25 cellular contexts compared by ENCODE assay signal in the genomic region with DNA sequence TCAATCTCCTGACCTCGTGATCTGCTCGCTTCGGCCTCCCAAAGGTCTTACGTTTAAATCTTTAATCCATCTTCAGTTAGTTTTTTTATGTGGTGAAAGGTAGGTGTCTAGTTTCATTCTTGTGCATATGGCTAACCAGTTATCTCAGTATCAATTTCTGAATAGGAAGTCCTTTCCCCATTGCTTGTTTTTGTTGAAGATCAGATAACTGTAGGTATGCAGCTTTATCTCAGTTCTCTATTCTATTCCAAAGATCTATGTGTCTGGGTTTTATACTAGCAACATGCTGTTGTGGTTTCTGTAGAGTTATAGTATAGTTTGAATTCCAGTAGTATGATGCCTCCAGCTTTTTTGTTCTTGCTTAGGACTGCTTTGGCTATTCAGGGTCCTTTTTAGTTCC.
DNase-seq lines count a peak whose midpoint lies in the region; ATAC-seq, FAIRE-seq and TF ChIP-seq lines count a peak whose summit lies in the region.
"Had no signal": no experiment of that assay in that cellular context is flagged by ENCODE, and none has a peak within 500 bp of the region (broad histone marks: within the 10 kb centered on the region; RNA-seq: fewer than 3 reads in every experiment).

No MANE protein-coding gene starts in this region.

- H3K27me3 ChIP-seq in OCI-LY3 (ENCODE audit: low read depth, low read length) (no peaks in the 10 kb centered on the region), GM12878 (replicated peaks in 1 of 2; ENCODE audit: control insufficient read depth in 2 of 2, insufficient read depth in 2 of 2, low read length in 1 of 2) (peaks cover 0 to 2% of the 10 kb centered on the region in 2 experiments; a peak in 2 of 4 replicates)
- H3K27me3 ChIP-seq: cardiac muscle cell had no signal

- SMC1A ChIA-PET in GM12878 (lab: Charles Lee; ENCODE audit: uncharacterized antibody, unreplicated experiment) = no interaction called here

- DNase-seq in activated naive CD4-positive, alpha-beta T cell treated with anti-CD3 and anti-CD28 coated beads, Interleukin-2, amount 50 U/mL, for 72 hours (ENCODE audit: low spot score in 2 of 2) = no peak
- no peak for DNase-seq in activated naive CD4-positive, alpha-beta T cell treated with anti-CD3 and anti-CD28 coated beads, Interleukin-2, amount 50 U/mL, for 16 hours
- DNase-seq in GM12878 (ENCODE audit: low read depth, low spot score) = no peak
- no peak for DNase-seq in NOMO-1 treated with dmso at 0.1 percent for 144 hours (lab: John Stamatoyannopoulos, UW; ENCODE audit: unreplicated experiment)
- DNase-seq in CD1c-positive myeloid dendritic cell (ENCODE audit: extremely low spot score) = no peak
- DNase-seq: DMS153; KG1; left colon; NCI-H1048; NCI-H2029; NCI-H446 treated with DMSO at 0.1 percent for 48 hours; small intestine; stimulated activated CD4-positive, alpha-beta T cell treated with anti-CD3 and anti-CD28 coated beads, Interleukin-4, amount 100 ng/mL, for 4 hours; substantia nigra; T-helper 1 cell had no signal

- H3K4me3 ChIP-seq in OCI-LY3 (ENCODE audit: low read length) (peak overlapping the region; percentile 29; the same call in 1 of the 2 replicates), GM12878 (no peak overlapping the region)
- H3K4me3 ChIP-seq: cardiac muscle cell had no signal

- H3K27ac ChIP-seq in OCI-LY3 (ENCODE audit: low read length) (peak overlapping the region; percentile 94), GM12878 (ENCODE audit: control insufficient read depth, insufficient read depth) (no peak overlapping the region)
- H3K27ac ChIP-seq: C4-2B, cardiac muscle cell, VCaP had no signal

- FAIRE-seq in GM12878 (lab: Jason Lieb, UNC) = no peak
- FAIRE-seq: small intestine had no signal

- TF ChIP-seq RAD21 in GM12878 (IDR thresholded peaks at IDR 0.05; ENCODE audit: insufficient read depth, low read depth, low read length) = no peak

- H3K27ac Mint-ChIP-seq in activated naive CD4-positive, alpha-beta T cell treated with anti-CD3 and anti-CD28 coated beads, Interleukin-2, amount 50 U/mL, for 72 hours = no peak overlapping the region
- H3K27ac Mint-ChIP-seq in stimulated activated memory B cell treated with anti-CD40 and anti-IgM and Interleukin-4, amounts not matched to agents 10 μg/mL and 1 μg/mL and 100 μg/mL, for 72 hours = no peak overlapping the region
- H3K27ac Mint-ChIP-seq: activated CD4-positive, alpha-beta memory T cell treated with anti-CD3 and anti-CD28 coated beads for 36 hours; activated naive CD8-positive, alpha-beta T cell; progenitor cell of endocrine pancreas had no signal

- no peak for TF ChIP-seq POLR2A in GM12878 (IDR thresholded peaks at IDR 0.05; ENCODE audit: low read depth, low read length)

- H3K4me3 Mint-ChIP-seq in stimulated activated memory B cell treated with anti-CD40 and anti-IgM and Interleukin-4, amounts not matched to agents 10 μg/mL and 1 μg/mL and 100 μg/mL, for 72 hours = no peak overlapping the region
- H3K4me3 Mint-ChIP-seq: activated CD4-positive, alpha-beta memory T cell treated with anti-CD3 and anti-CD28 coated beads for 36 hours; activated naive CD8-positive, alpha-beta T cell; neural crest cell had no signal

- peaks cover 58% of the 10 kb centered on the region for H3K27me3 Mint-ChIP-seq in stimulated activated memory B cell treated with anti-CD40 and anti-IgM and Interleukin-4, amounts not matched to agents 10 μg/mL and 1 μg/mL and 100 μg/mL, for 72 hours

- H3K4me1 Mint-ChIP-seq in stimulated activated memory B cell treated with anti-CD40 and anti-IgM and Interleukin-4, amounts not matched to agents 10 μg/mL and 1 μg/mL and 100 μg/mL, for 72 hours = peaks cover 5% of the 10 kb centered on the region

- intact Hi-C loops in GM12878 (cut with micrococcal nuclease; ENCODE audit: unreplicated experiment) = no loop called here

- TF ChIP-seq EP300 in GM12878 (IDR thresholded peaks at IDR 0.05; ENCODE audit: borderline replicate concordance in 1 of 2, control insufficient read depth in 1 of 2, low read depth in 2 of 2, low read length in 2 of 2) = no peak

- H3K36me3 Mint-ChIP-seq in activated naive CD4-positive, alpha-beta T cell treated with anti-CD3 and anti-CD28 coated beads, Interleukin-2, amount 50 U/mL, for 72 hours = no peaks in the 10 kb centered on the region
- no peaks in the 10 kb centered on the region for H3K36me3 Mint-ChIP-seq in stimulated activated memory B cell treated with anti-CD40 and anti-IgM and Interleukin-4, amounts not matched to agents 10 μg/mL and 1 μg/mL and 100 μg/mL, for 72 hours
- H3K36me3 Mint-ChIP-seq: activated CD4-positive, alpha-beta memory T cell treated with anti-CD3 and anti-CD28 coated beads for 36 hours; activated naive CD8-positive, alpha-beta T cell had no signal

- H3K36me3 ChIP-seq in OCI-LY3 (replicated peaks; ENCODE audit: low read depth, low read length) = no peaks in the 10 kb centered on the region
- no peaks in the 10 kb centered on the region for H3K36me3 ChIP-seq in GM12878 (ENCODE audit: control insufficient read depth in 2 of 2, insufficient read depth in 2 of 2, low read length in 1 of 2)
- H3K36me3 ChIP-seq: cardiac muscle cell had no signal

- no peaks in the 10 kb centered on the region for H3K9me3 Mint-ChIP-seq in activated naive CD4-positive, alpha-beta T cell treated with anti-CD3 and anti-CD28 coated beads, Interleukin-2, amount 50 U/mL, for 72 hours
- no peaks in the 10 kb centered on the region for H3K9me3 Mint-ChIP-seq in stimulated activated memory B cell treated with anti-CD40 and anti-IgM and Interleukin-4, amounts not matched to agents 10 μg/mL and 1 μg/mL and 100 μg/mL, for 72 hours
- H3K9me3 Mint-ChIP-seq: activated CD4-positive, alpha-beta memory T cell treated with anti-CD3 and anti-CD28 coated beads for 36 hours had no signal

- H4K20me1 ChIP-seq in OCI-LY3 (ENCODE audit: insufficient read depth, low read length) (no peaks in the 10 kb centered on the region), GM12878 (ENCODE audit: control insufficient read depth, insufficient read depth) (no peaks in the 10 kb centered on the region)

- H3K9ac ChIP-seq in OCI-LY3 (ENCODE audit: low read length) = peak overlapping the region; percentile 57; the same call in 1 of the 2 replicates
- H3K9ac ChIP-seq in GM12878 (ENCODE audit: control insufficient read depth, insufficient read depth, low read length) = no peak overlapping the region

- in situ Hi-C loops in GM12878 (cut with MboI) = no loop called here

- RAD21 ChIA-PET in GM12878 (lab: Charles Lee; ENCODE audit: unreplicated experiment) = no interaction called here

- TF ChIP-seq CTCF in OCI-LY3 (IDR thresholded peaks at IDR 0.05; ENCODE audit: low read depth, low read length) (no peak), GM12878 (IDR thresholded peaks at IDR 0.05 in 2 of 3, conservative IDR thresholded peaks at IDR 0.05 in 1 of 3; ENCODE audit: control insufficient read depth in 2 of 3, extremely low read depth in 1 of 3, insufficient read depth in 1 of 3, low read depth in 3 of 3, low read length in 3 of 3) (no peak)

- WGBS in GM12878 (ENCODE audit: insufficient coverage, insufficient replicate concordance, low lambda C conversion rate, missing lambda C conversion rate) = 0% methylated on average over 4 of the region's 4 CpGs

- CTCF ChIA-PET in GM12878 (lab: Yijun Ruan, JAX) = no interaction called here

- H2AFZ ChIP-seq in OCI-LY3 (ENCODE audit: low read depth, low read length) (no peak overlapping the region), GM12878 (ENCODE audit: control insufficient read depth, low read depth, low read length) (no peak overlapping the region)

- peaks cover 5% of the 10 kb centered on the region; the same call in 1 of the 2 replicates for H3K79me2 ChIP-seq in OCI-LY3 (ENCODE audit: low read length)
- H3K79me2 ChIP-seq in GM12878 (ENCODE audit: control insufficient read depth, insufficient read depth, low read length) = no peaks in the 10 kb centered on the region

- H3K9me3 ChIP-seq in OCI-LY3 (ENCODE audit: insufficient read depth, low read length) (no peaks in the 10 kb centered on the region), GM12878 (replicated peaks; ENCODE audit: control insufficient read depth, insufficient read depth, low read length) (no peaks in the 10 kb centered on the region)

- BruUV-seq in GM12878 (replicated peaks; lab: Mats Ljungman, UMichigan) = no TSS peak

- POLR2A ChIA-PET in GM12878 (lab: Charles Lee) = no interaction called here

- peak overlapping the region; percentile 64 for H3K4me2 ChIP-seq in OCI-LY3 (ENCODE audit: low read length)
- no peak overlapping the region for H3K4me2 ChIP-seq in GM12878 (ENCODE audit: control insufficient read depth, insufficient read depth)

- H3K4me1 ChIP-seq in OCI-LY3 (ENCODE audit: low read length) = peaks cover 87% of the 10 kb centered on the region
- H3K4me1 ChIP-seq in GM12878 (ENCODE audit: control insufficient read depth, insufficient read depth, low read length) = no peaks in the 10 kb centered on the region

- ATAC-seq in activated naive CD4-positive, alpha-beta T cell treated with anti-CD3 and anti-CD28 coated beads, Interleukin-2, amount 50 U/mL, for 72 hours = peak; percentile 76 to 84
- peak; percentile 76 for ATAC-seq in GM12878
- peak; percentile 55 for ATAC-seq in stimulated activated memory B cell treated with anti-CD40 and anti-IgM and Interleukin-4, amounts not matched to agents 10 μg/mL and 1 μg/mL and 100 μg/mL, for 72 hours
- ATAC-seq in GM19023 (IDR thresholded peaks at IDR 0.05; ENCODE audit: unreplicated experiment) = no peak
- ATAC-seq: left colon had no signal

TF ChIP-seq in GM12878, 131 proteins besides CTCF, POLR2A, EP300 and RAD21:
- TF ChIP-seq SMAD1 (IDR thresholded peaks at IDR 0.05; ENCODE audit: low read depth, partially characterized antibody) (no peak), SPI1 (IDR thresholded peaks at IDR 0.05; ENCODE audit: borderline replicate concordance, insufficient read depth, low read depth, low read length) (peak; percentile 40; the same call in 1 of the 2 replicates)
TF ChIP-seq in GM12878: peak in this region for 1.
